ENCODE assay signal across 23 cellular contexts in genomic region chr7:14228341-14228740, GRCh38.
"Had no signal": no experiment of that assay in that cellular context is flagged by ENCODE, and none has a peak within 500 bp of the region (broad histone marks: within the 10 kb centered on the region; RNA-seq: fewer than 3 reads in every experiment).

No MANE protein-coding gene starts in this region.

- H3K36me3 ChIP-seq: lower lobe of right lung, sigmoid colon, uterus had no signal

- H3K27ac Mint-ChIP-seq: activated B cell treated with CpG ODN at 0.5 μM for 24 hours; activated CD4-positive, alpha-beta T cell treated with anti-CD3 and anti-CD28 coated beads for 36 hours; activated naive CD4-positive, alpha-beta T cell treated with anti-CD3 and anti-CD28 coated beads for 36 hours; activated naive CD8-positive, alpha-beta T cell treated with anti-CD3 and anti-CD28 coated beads, Interleukin-2, amount 10 ng/mL, durations not matched to agents 7 days and 5 days; activated T-cell treated with anti-CD3 and anti-CD28 coated beads, Interleukin-2, amount 50 U/mL, for 72 hours; naive thymus-derived CD4-positive, alpha-beta T cell; progenitor cell of endocrine pancreas; stimulated activated naive B cell treated with anti-CD40 and anti-IgM and Interleukin-4, amounts not matched to agents 10 μg/mL and 1 μg/mL and 100 μg/mL, for 72 hours had no signal

- H3K9me3 Mint-ChIP-seq: activated naive CD8-positive, alpha-beta T cell treated with anti-CD3 and anti-CD28 coated beads, Interleukin-2, amount 10 ng/mL, durations not matched to agents 7 days and 5 days had no signal

- H3K4me1 Mint-ChIP-seq: activated B cell treated with CpG ODN at 0.5 μM for 24 hours; activated CD4-positive, alpha-beta T cell treated with anti-CD3 and anti-CD28 coated beads for 36 hours; activated naive CD8-positive, alpha-beta T cell treated with anti-CD3 and anti-CD28 coated beads, Interleukin-2, amount 10 ng/mL, durations not matched to agents 7 days and 5 days; brain; naive thymus-derived CD4-positive, alpha-beta T cell; stimulated activated naive B cell treated with anti-CD40 and anti-IgM and Interleukin-4, amounts not matched to agents 10 μg/mL and 1 μg/mL and 100 μg/mL, for 72 hours had no signal

- H3K27ac ChIP-seq: lower lobe of right lung, sigmoid colon, uterus had no signal

- DNase-seq: activated B cell treated with CpG ODN at 0.5 μM for 24 hours; activated CD4-positive, alpha-beta T cell treated with anti-CD3 and anti-CD28 coated beads for 36 hours; activated CD4-positive, alpha-beta T cell treated with anti-CD3 and anti-CD28 coated beads, Interleukin-2, amount 50 U/mL, for 4 hours; activated effector memory CD4-positive, alpha-beta T cell treated with Interleukin-2 at 50 U/mL for 16 hours; activated naive CD4-positive, alpha-beta T cell treated with anti-CD3 and anti-CD28 coated beads for 36 hours; activated naive CD8-positive, alpha-beta T cell treated with anti-CD3 and anti-CD28 coated beads, Interleukin-2, amount 10 ng/mL, durations not matched to agents 7 days and 5 days; activated T-cell treated with anti-CD3 and anti-CD28 coated beads, Interleukin-2, amount 50 U/mL, for 72 hours; caudate nucleus; dermis blood vessel endothelial cell; effector CD8-positive, alpha-beta T cell; lower lobe of right lung; naive thymus-derived CD4-positive, alpha-beta T cell; retina; sigmoid colon; stimulated activated CD4-positive, alpha-beta T cell treated with anti-CD3 and anti-CD28 coated beads, Interleukin-2, amount 100 ng/mL, for 48 hours; stimulated activated CD8-positive, alpha-beta memory T cell treated with anti-CD3 and anti-CD28 coated beads, Interleukin-4, amount 100 ng/mL, for 48 hours; stimulated activated naive B cell treated with anti-CD40 and anti-IgM and Interleukin-4, amounts not matched to agents 10 μg/mL and 1 μg/mL and 100 μg/mL, for 72 hours; T-helper 9 cell; trophoblast cell; uterus had no signal

- ATAC-seq: activated CD4-positive, alpha-beta T cell treated with anti-CD3 and anti-CD28 coated beads for 36 hours; activated T-cell treated with anti-CD3 and anti-CD28 coated beads, Interleukin-2, amount 50 U/mL, for 72 hours; left lobe of liver; lower lobe of right lung; naive thymus-derived CD4-positive, alpha-beta T cell; stimulated activated naive B cell treated with anti-CD40 and anti-IgM and Interleukin-4, amounts not matched to agents 10 μg/mL and 1 μg/mL and 100 μg/mL, for 72 hours had no signal

- H3K9me3 ChIP-seq: lower lobe of right lung, sigmoid colon, uterus had no signal

- H3K27me3 Mint-ChIP-seq: activated B cell treated with CpG ODN at 0.5 μM for 24 hours; activated CD4-positive, alpha-beta T cell treated with anti-CD3 and anti-CD28 coated beads for 36 hours; activated naive CD8-positive, alpha-beta T cell treated with anti-CD3 and anti-CD28 coated beads, Interleukin-2, amount 10 ng/mL, durations not matched to agents 7 days and 5 days; naive thymus-derived CD4-positive, alpha-beta T cell; progenitor cell of endocrine pancreas; stimulated activated naive B cell treated with anti-CD40 and anti-IgM and Interleukin-4, amounts not matched to agents 10 μg/mL and 1 μg/mL and 100 μg/mL, for 72 hours had no signal

- H3K27me3 ChIP-seq: sigmoid colon, uterus had no signal

- H3K4me1 ChIP-seq: lower lobe of right lung, sigmoid colon, uterus had no signal

- H3K4me3 Mint-ChIP-seq: activated B cell treated with CpG ODN at 0.5 μM for 24 hours; activated CD4-positive, alpha-beta T cell treated with anti-CD3 and anti-CD28 coated beads for 36 hours; activated naive CD4-positive, alpha-beta T cell treated with anti-CD3 and anti-CD28 coated beads for 36 hours; activated naive CD8-positive, alpha-beta T cell treated with anti-CD3 and anti-CD28 coated beads, Interleukin-2, amount 10 ng/mL, durations not matched to agents 7 days and 5 days; activated T-cell treated with anti-CD3 and anti-CD28 coated beads, Interleukin-2, amount 50 U/mL, for 72 hours; brain; naive thymus-derived CD4-positive, alpha-beta T cell; stimulated activated naive B cell treated with anti-CD40 and anti-IgM and Interleukin-4, amounts not matched to agents 10 μg/mL and 1 μg/mL and 100 μg/mL, for 72 hours had no signal

- H3K36me3 Mint-ChIP-seq: activated naive CD8-positive, alpha-beta T cell treated with anti-CD3 and anti-CD28 coated beads, Interleukin-2, amount 10 ng/mL, durations not matched to agents 7 days and 5 days; brain; naive thymus-derived CD4-positive, alpha-beta T cell; stimulated activated naive B cell treated with anti-CD40 and anti-IgM and Interleukin-4, amounts not matched to agents 10 μg/mL and 1 μg/mL and 100 μg/mL, for 72 hours had no signal

- H3K4me3 ChIP-seq: lower lobe of right lung, sigmoid colon, uterus had no signal
